In the genomic region with DNA sequence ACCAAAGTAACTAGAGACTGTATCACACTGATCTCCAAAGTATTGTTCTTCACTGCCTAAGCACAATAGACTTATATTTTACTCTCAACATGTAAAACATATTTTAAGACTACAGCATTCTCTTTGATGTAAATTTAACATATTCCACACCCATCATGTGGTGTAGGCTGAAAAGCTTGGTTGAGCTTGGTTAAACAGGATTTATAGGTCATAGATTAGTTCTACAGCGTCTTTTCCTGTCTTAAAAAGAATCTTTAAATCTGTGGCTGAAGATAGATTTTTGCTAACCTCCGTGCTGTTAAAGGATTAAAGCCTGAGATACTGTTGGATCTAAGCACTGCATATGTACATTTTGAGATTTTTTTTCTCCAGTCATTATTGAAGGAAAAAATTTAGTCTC, we compare ENCODE assay signal across 19 cellular contexts.
DNase-seq lines count a peak whose midpoint lies in the region; ATAC-seq lines count a peak whose summit lies in the region.
"Had no signal": no experiment of that assay in that cellular context is flagged by ENCODE, and none has a peak within 500 bp of the region (broad histone marks: within the 10 kb centered on the region; RNA-seq: fewer than 3 reads in every experiment).

No MANE protein-coding gene starts in this region.

- CTCF ChIA-PET in activated naive CD4-positive, alpha-beta T cell treated with anti-CD3 and anti-CD28 coated beads for 36 hours (lab: Charles Lee), result no interaction called here
- CTCF ChIA-PET in CD4-positive, alpha-beta memory T cell (lab: Charles Lee; ENCODE audit: partially characterized antibody), result no interaction called here
- CTCF ChIA-PET in naive thymus-derived CD4-positive, alpha-beta T cell (lab: Charles Lee), result no interaction called here

- H3K9me3 Mint-ChIP-seq in activated naive CD4-positive, alpha-beta T cell treated with anti-CD3 and anti-CD28 coated beads for 36 hours, result no peaks in the 10 kb centered on the region
- no peaks in the 10 kb centered on the region for H3K9me3 Mint-ChIP-seq in activated naive CD4-positive, alpha-beta T cell treated with anti-CD3 and anti-CD28 coated beads, Interleukin-2, amount 50 U/mL, for 72 hours
- H3K9me3 Mint-ChIP-seq in CD4-positive, alpha-beta memory T cell, result peaks cover 0 to 1% (median 0%) of the 10 kb centered on the region in 8 donors
- H3K9me3 Mint-ChIP-seq in naive thymus-derived CD4-positive, alpha-beta T cell, result no peaks in the 10 kb centered on the region
- H3K9me3 Mint-ChIP-seq: CD4-positive, CD25-positive, alpha-beta regulatory T cell had no signal

- H3K27ac Mint-ChIP-seq in activated naive CD4-positive, alpha-beta T cell treated with anti-CD3 and anti-CD28 coated beads for 36 hours, result peak overlapping the region; percentile 46
- no peak overlapping the region for H3K27ac Mint-ChIP-seq in activated naive CD4-positive, alpha-beta T cell treated with anti-CD3 and anti-CD28 coated beads, Interleukin-2, amount 50 U/mL, for 72 hours
- peak overlapping the region in 5 of 7 donors; percentile 36 to 58 (median 48) for H3K27ac Mint-ChIP-seq in CD4-positive, alpha-beta memory T cell
- H3K27ac Mint-ChIP-seq in T-helper 17 cell, result peak overlapping the region; percentile 66
- H3K27ac Mint-ChIP-seq in naive thymus-derived CD4-positive, alpha-beta T cell, result peak overlapping the region in 8 of 9 donors; percentile 29 to 85 (median 71)
- H3K27ac Mint-ChIP-seq: CD4-positive, CD25-positive, alpha-beta regulatory T cell had no signal

- no peak for ATAC-seq in activated naive CD4-positive, alpha-beta T cell treated with anti-CD3 and anti-CD28 coated beads, Interleukin-2, amount 50 U/mL, for 72 hours
- ATAC-seq in T-helper 17 cell (peak; percentile 28), left ventricle myocardium superior (no peak), GM19023 (IDR thresholded peaks at IDR 0.05; ENCODE audit: unreplicated experiment) (no peak)
- no peak for ATAC-seq in naive thymus-derived CD4-positive, alpha-beta T cell
- ATAC-seq: HCT116, SK-N-SH treated with all-trans-retinoic acid at 6 μM for 48 hours had no signal

- H3K36me3 ChIP-seq in CD4-positive, alpha-beta memory T cell (ENCODE audit: insufficient read depth, low read length), result no peaks in the 10 kb centered on the region
- H3K36me3 ChIP-seq in naive thymus-derived CD4-positive, alpha-beta T cell (ENCODE audit: control insufficient read depth in 2 of 3, insufficient read depth in 3 of 3, low read length in 3 of 3), result no peaks in the 10 kb centered on the region
- H3K36me3 ChIP-seq: BE2C, Peyer's patch had no signal

- H3K36me3 Mint-ChIP-seq in activated naive CD4-positive, alpha-beta T cell treated with anti-CD3 and anti-CD28 coated beads for 36 hours (ENCODE audit: low read depth), result no peaks in the 10 kb centered on the region
- no peaks in the 10 kb centered on the region for H3K36me3 Mint-ChIP-seq in activated naive CD4-positive, alpha-beta T cell treated with anti-CD3 and anti-CD28 coated beads, Interleukin-2, amount 50 U/mL, for 72 hours
- no peaks in the 10 kb centered on the region for H3K36me3 Mint-ChIP-seq in CD4-positive, alpha-beta memory T cell
- H3K36me3 Mint-ChIP-seq in T-helper 17 cell (ENCODE audit: low read depth), result no peaks in the 10 kb centered on the region
- no peaks in the 10 kb centered on the region for H3K36me3 Mint-ChIP-seq in naive thymus-derived CD4-positive, alpha-beta T cell
- H3K36me3 Mint-ChIP-seq: CD4-positive, CD25-positive, alpha-beta regulatory T cell had no signal

- no peaks in the 10 kb centered on the region for H3K27me3 Mint-ChIP-seq in activated naive CD4-positive, alpha-beta T cell treated with anti-CD3 and anti-CD28 coated beads for 36 hours (ENCODE audit: low read depth)
- H3K27me3 Mint-ChIP-seq in CD4-positive, alpha-beta memory T cell, result peaks cover 0 to 1% of the 10 kb centered on the region in 2 donors
- no peaks in the 10 kb centered on the region for H3K27me3 Mint-ChIP-seq in T-helper 17 cell
- H3K27me3 Mint-ChIP-seq in naive thymus-derived CD4-positive, alpha-beta T cell, result no peaks in the 10 kb centered on the region
- H3K27me3 Mint-ChIP-seq: CD4-positive, CD25-positive, alpha-beta regulatory T cell had no signal

- no peak for DNase-seq in activated naive CD4-positive, alpha-beta T cell treated with anti-CD3 and anti-CD28 coated beads for 36 hours
- no peak for DNase-seq in activated naive CD4-positive, alpha-beta T cell treated with anti-CD3 and anti-CD28 coated beads, Interleukin-2, amount 50 U/mL, for 72 hours (ENCODE audit: low spot score in 2 of 2)
- peak in 1 of 5 donors; percentile 6 for DNase-seq in CD4-positive, alpha-beta memory T cell
- DNase-seq in T-helper 17 cell (no peak), left ventricle myocardium superior (no peak)
- DNase-seq in naive thymus-derived CD4-positive, alpha-beta T cell, result peak in 4 of 9 donors; percentile 5 to 36 (median 20)
- DNase-seq: BE2C; CD4-positive, CD25-positive, alpha-beta regulatory T cell; DMS153; IMR-90; MV-4-11; NCI-H2171; NCI-H345; NCI-H774; Peyer's patch had no signal

- peaks cover 24% of the 10 kb centered on the region for H3K4me1 Mint-ChIP-seq in activated naive CD4-positive, alpha-beta T cell treated with anti-CD3 and anti-CD28 coated beads for 36 hours (ENCODE audit: low read depth)
- H3K4me1 Mint-ChIP-seq in CD4-positive, alpha-beta memory T cell, result peaks cover 8 to 29% (median 18%) of the 10 kb centered on the region in 4 donors
- H3K4me1 Mint-ChIP-seq in T-helper 17 cell, result peaks cover 5% of the 10 kb centered on the region
- H3K4me1 Mint-ChIP-seq in naive thymus-derived CD4-positive, alpha-beta T cell, result peaks cover 6 to 61% (median 36%) of the 10 kb centered on the region in 7 donors
- H3K4me1 Mint-ChIP-seq: CD4-positive, CD25-positive, alpha-beta regulatory T cell had no signal

- H3K27ac ChIP-seq in CD4-positive, alpha-beta memory T cell (ENCODE audit: low read depth, low read length), result no peak overlapping the region
- no peak overlapping the region for H3K27ac ChIP-seq in naive thymus-derived CD4-positive, alpha-beta T cell (ENCODE audit: low read depth, low read length)
- H3K27ac ChIP-seq: KMS-11, Peyer's patch had no signal

- no peaks in the 10 kb centered on the region for H3K27me3 ChIP-seq in CD4-positive, alpha-beta memory T cell (ENCODE audit: insufficient read depth, low read length)
- H3K27me3 ChIP-seq in naive thymus-derived CD4-positive, alpha-beta T cell (ENCODE audit: control insufficient read depth in 2 of 2, insufficient read depth in 2 of 2, low read length in 2 of 2), result no peaks in the 10 kb centered on the region
- H3K27me3 ChIP-seq: BE2C, Peyer's patch had no signal

- no peak overlapping the region for H3K4me3 Mint-ChIP-seq in activated naive CD4-positive, alpha-beta T cell treated with anti-CD3 and anti-CD28 coated beads for 36 hours
- H3K4me3 Mint-ChIP-seq in CD4-positive, alpha-beta memory T cell, result peak overlapping the region in 7 of 8 donors; percentile 9 to 70 (median 48)
- H3K4me3 Mint-ChIP-seq in T-helper 17 cell, result no peak overlapping the region
- H3K4me3 Mint-ChIP-seq in naive thymus-derived CD4-positive, alpha-beta T cell, result peak overlapping the region in 7 of 10 donors; percentile 36 to 74 (median 66)
- H3K4me3 Mint-ChIP-seq: CD4-positive, CD25-positive, alpha-beta regulatory T cell had no signal

- POLR2A ChIA-PET in CD4-positive, alpha-beta memory T cell (lab: Charles Lee; ENCODE audit: partially characterized antibody), result interaction anchor here (1.9 kb wide), 1 partner anchor 10 kb away, joined by 10 read pairs; no protein-coding TSS in a partner anchor
- POLR2A ChIA-PET in naive thymus-derived CD4-positive, alpha-beta T cell (lab: Charles Lee), result interaction anchor here (1.0 kb wide), 1 partner anchor 10 kb away, joined by 3 read pairs; no protein-coding TSS in a partner anchor

- peaks cover 14% of the 10 kb centered on the region for H3K4me1 ChIP-seq in CD4-positive, alpha-beta memory T cell (ENCODE audit: insufficient read depth, low read length)
- peaks cover 0 to 5% of the 10 kb centered on the region in 2 donors for H3K4me1 ChIP-seq in naive thymus-derived CD4-positive, alpha-beta T cell (ENCODE audit: control insufficient read depth in 2 of 2, insufficient read depth in 2 of 2, low read length in 2 of 2)
- H3K4me1 ChIP-seq: BE2C, Peyer's patch had no signal

- H3K9me3 ChIP-seq in CD4-positive, alpha-beta memory T cell (ENCODE audit: control insufficient read depth in 1 of 2, low read length in 2 of 2), result no peaks in the 10 kb centered on the region
- no peaks in the 10 kb centered on the region for H3K9me3 ChIP-seq in T-helper 17 cell (ENCODE audit: control insufficient read depth, low read length, poor library complexity, severe bottlenecking)
- H3K9me3 ChIP-seq in naive thymus-derived CD4-positive, alpha-beta T cell (ENCODE audit: control insufficient read depth in 2 of 3, low read length in 3 of 3), result no peaks in the 10 kb centered on the region
- H3K9me3 ChIP-seq: BE2C, Peyer's patch had no signal

- intact Hi-C loops in activated naive CD4-positive, alpha-beta T cell treated with anti-CD3 and anti-CD28 coated beads for 36 hours (cut with micrococcal nuclease), result loop anchor here (5.0 kb wide), 3 partner anchors 111 to 509 kb away; no protein-coding TSS in a partner anchor
- intact Hi-C loops in CD4-positive, alpha-beta memory T cell (cut with micrococcal nuclease), result loop anchor here (1.0 kb wide), 1 partner anchor 10 kb away; no protein-coding TSS in a partner anchor
- intact Hi-C loops in naive thymus-derived CD4-positive, alpha-beta T cell (cut with micrococcal nuclease), result no loop called here
- intact Hi-C loops in left ventricle myocardium superior (cut with micrococcal nuclease), result no loop called here

- no peak overlapping the region for H3K4me3 ChIP-seq in CD4-positive, alpha-beta memory T cell (ENCODE audit: low read length in 2 of 2)
- H3K4me3 ChIP-seq in naive thymus-derived CD4-positive, alpha-beta T cell (ENCODE audit: low read length), result no peak overlapping the region
- H3K4me3 ChIP-seq: Peyer's patch had no signal

Comparison
In these comparisons a context has a peak if more than half of its experiments do, and no peak if none do; other contexts are left out.
1. H3K27ac Mint-ChIP-seq: peak in activated naive CD4-positive, alpha-beta T cell treated with anti-CD3 and anti-CD28 coated beads for 36 hours (single experiment), CD4-positive, alpha-beta memory T cell (5 of 7), T-helper 17 cell (single experiment) and naive thymus-derived CD4-positive, alpha-beta T cell (8 of 9); none in activated naive CD4-positive, alpha-beta T cell treated with anti-CD3 and anti-CD28 coated beads, Interleukin-2, amount 50 U/mL, for 72 hours (0 of 2).
2. H3K4me3 Mint-ChIP-seq: peak in CD4-positive, alpha-beta memory T cell (7 of 8) and naive thymus-derived CD4-positive, alpha-beta T cell (7 of 10); none in activated naive CD4-positive, alpha-beta T cell treated with anti-CD3 and anti-CD28 coated beads for 36 hours (single experiment) and T-helper 17 cell (single experiment).
3. intact Hi-C loops: an anchor here in activated naive CD4-positive, alpha-beta T cell treated with anti-CD3 and anti-CD28 coated beads for 36 hours (5.0 kb wide) and CD4-positive, alpha-beta memory T cell (1.0 kb wide); none called in naive thymus-derived CD4-positive, alpha-beta T cell and left ventricle myocardium superior.